ENCODE assay signal across 12 cellular contexts in the genomic region with DNA sequence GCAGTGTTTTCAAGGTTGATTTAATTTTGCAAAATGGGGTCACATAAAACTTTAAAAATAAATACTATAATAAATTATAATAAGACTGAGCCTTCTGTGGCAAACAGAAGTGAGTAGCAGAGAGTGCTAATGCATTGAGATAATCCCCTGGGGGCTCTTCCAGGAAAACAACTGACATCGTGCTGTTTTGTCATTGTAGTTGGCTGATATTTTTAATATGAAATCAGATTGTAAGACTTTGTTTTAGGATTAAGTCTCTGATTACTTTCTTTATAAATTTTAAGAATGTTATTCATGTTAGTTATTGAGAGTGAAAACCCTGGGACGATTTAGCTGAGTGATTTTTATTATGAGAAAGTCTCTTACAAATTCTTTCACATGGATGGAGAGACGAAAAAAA.
DNase-seq lines count a peak whose midpoint lies in the region; ATAC-seq and TF ChIP-seq lines count a peak whose summit lies in the region.
"Had no signal": no experiment of that assay in that cellular context is flagged by ENCODE, and none has a peak within 500 bp of the region (broad histone marks: within the 10 kb centered on the region; RNA-seq: fewer than 3 reads in every experiment).

No MANE protein-coding gene starts in this region.

- no peaks in the 10 kb centered on the region for H3K9me3 ChIP-seq in tibial nerve

- no peak overlapping the region for H3K4me3 Mint-ChIP-seq in activated naive CD8-positive, alpha-beta T cell treated with anti-CD3 and anti-CD28 coated beads, Interleukin-2, amount 50 U/mL, for 24 hours
- no peak overlapping the region for H3K4me3 Mint-ChIP-seq in activated naive CD8-positive, alpha-beta T cell treated with anti-CD3 and anti-CD28 coated beads for 36 hours
- no peak overlapping the region for H3K4me3 Mint-ChIP-seq in nephron

- TF ChIP-seq EP300 in tibial nerve (IDR thresholded peaks at IDR 0.05): no peak

- TF ChIP-seq CTCF in nephron (IDR thresholded peaks at IDR 0.05; ENCODE audit: unreplicated experiment in 3 of 3) (no peak), tibial nerve (IDR thresholded peaks at IDR 0.05) (no peak), GM20000 (IDR thresholded peaks at IDR 0.05; ENCODE audit: extremely low read depth, missing control alignments) (no peak)

- H3K4me1 ChIP-seq in tibial nerve: peaks cover 2 to 99% (median 70%) of the 10 kb centered on the region in 4 donors

- H3K27ac ChIP-seq in cingulate gyrus (ENCODE audit: low read depth, low read length): peak overlapping the region; percentile 83
- peak overlapping the region; percentile 4 to 91 (median 76) for H3K27ac ChIP-seq in tibial nerve
- H3K27ac ChIP-seq: HL-60, PC-9 had no signal

- no peak for TF ChIP-seq POLR2A in tibial nerve (IDR thresholded peaks at IDR 0.05)

- no peaks in the 10 kb centered on the region for H3K36me3 ChIP-seq in tibial nerve

- 29 to 35% methylated on average over 3 of the region's 3 CpGs for WGBS in tibial nerve, 2 donors

- H3K9me3 Mint-ChIP-seq in activated naive CD8-positive, alpha-beta T cell treated with anti-CD3 and anti-CD28 coated beads, Interleukin-2, amount 50 U/mL, for 24 hours: no peaks in the 10 kb centered on the region
- no peaks in the 10 kb centered on the region for H3K9me3 Mint-ChIP-seq in activated naive CD8-positive, alpha-beta T cell treated with anti-CD3 and anti-CD28 coated beads for 36 hours
- H3K9me3 Mint-ChIP-seq in nephron: no peaks in the 10 kb centered on the region

- H3K4me1 Mint-ChIP-seq in activated naive CD8-positive, alpha-beta T cell treated with anti-CD3 and anti-CD28 coated beads, Interleukin-2, amount 50 U/mL, for 24 hours: peaks cover 61% of the 10 kb centered on the region
- H3K4me1 Mint-ChIP-seq in activated naive CD8-positive, alpha-beta T cell treated with anti-CD3 and anti-CD28 coated beads for 36 hours: peaks cover 51% of the 10 kb centered on the region
- H3K4me1 Mint-ChIP-seq in nephron: peaks cover 41% of the 10 kb centered on the region

- peak overlapping the region; percentile 72 for H3K27ac Mint-ChIP-seq in activated naive CD8-positive, alpha-beta T cell treated with anti-CD3 and anti-CD28 coated beads, Interleukin-2, amount 50 U/mL, for 24 hours
- no peak overlapping the region for H3K27ac Mint-ChIP-seq in activated naive CD8-positive, alpha-beta T cell treated with anti-CD3 and anti-CD28 coated beads for 36 hours
- peak overlapping the region; percentile 90 to 92 (median 91) for H3K27ac Mint-ChIP-seq in nephron

- ATAC-seq in activated naive CD8-positive, alpha-beta T cell treated with anti-CD3 and anti-CD28 coated beads, Interleukin-2, amount 50 U/mL, for 24 hours: no peak
- ATAC-seq in HG03025 (IDR thresholded peaks at IDR 0.05; ENCODE audit: low FRiP score, unreplicated experiment): no peak

- no peaks in the 10 kb centered on the region for H3K27me3 ChIP-seq in tibial nerve

- H3K4me3 ChIP-seq in tibial nerve: no peak overlapping the region
- H3K4me3 ChIP-seq: PC-9 had no signal

- H3K27me3 Mint-ChIP-seq in activated naive CD8-positive, alpha-beta T cell treated with anti-CD3 and anti-CD28 coated beads, Interleukin-2, amount 50 U/mL, for 24 hours: no peaks in the 10 kb centered on the region
- H3K27me3 Mint-ChIP-seq in activated naive CD8-positive, alpha-beta T cell treated with anti-CD3 and anti-CD28 coated beads for 36 hours: no peaks in the 10 kb centered on the region
- H3K27me3 Mint-ChIP-seq in nephron (ENCODE audit: low read depth): no peaks in the 10 kb centered on the region

- H3K36me3 Mint-ChIP-seq in activated naive CD8-positive, alpha-beta T cell treated with anti-CD3 and anti-CD28 coated beads, Interleukin-2, amount 50 U/mL, for 24 hours (ENCODE audit: low read depth): no peaks in the 10 kb centered on the region
- peaks cover 3% of the 10 kb centered on the region for H3K36me3 Mint-ChIP-seq in activated naive CD8-positive, alpha-beta T cell treated with anti-CD3 and anti-CD28 coated beads for 36 hours
- H3K36me3 Mint-ChIP-seq in nephron (ENCODE audit: low read depth): no peaks in the 10 kb centered on the region

- no peak for DNase-seq in activated naive CD8-positive, alpha-beta T cell treated with anti-CD3 and anti-CD28 coated beads, Interleukin-2, amount 50 U/mL, for 24 hours
- DNase-seq in activated naive CD8-positive, alpha-beta T cell treated with anti-CD3 and anti-CD28 coated beads for 36 hours: no peak
- DNase-seq in tibial nerve (ENCODE audit: low spot score in 2 of 2) (no peak), GM20000 (ENCODE audit: low spot score) (no peak)
- no peak for DNase-seq in stimulated activated naive CD4-positive, alpha-beta T cell treated with Interleukin-2 at 50 U/mL for 16 hours (lab: John Stamatoyannopoulos, UW)
- DNase-seq: activated T-cell treated with anti-CD3 and anti-CD28 coated beads, Interleukin-2, amount 50 U/mL, for 1 hour; NCI-H187; PC-9 had no signal
